In genomic region chr2:110153416-110153815, GRCh38 we compare ENCODE assay signal across 1 cellular context.
TF ChIP-seq lines count a peak whose summit lies in the region.

No MANE protein-coding gene starts in this region.

TF ChIP-seq in endothelial cell of umbilical vein, 7 proteins besides CTCF, POLR2A, EP300 and RAD21 (continued from another document):
- no peak for TF ChIP-seq POLR2AphosphoS5 (IDR thresholded peaks at IDR 0.05; ENCODE audit: insufficient read depth, low read depth, low read length)
- TF ChIP-seq JUN (IDR thresholded peaks at IDR 0.05; ENCODE audit: borderline replicate concordance, insufficient read depth, insufficient read length, low read depth), result no peak
- TF ChIP-seq MAX (IDR thresholded peaks at IDR 0.05; ENCODE audit: insufficient read depth, insufficient read length), result no peak
- no peak for TF ChIP-seq FOS (IDR thresholded peaks at IDR 0.05; ENCODE audit: borderline replicate concordance, insufficient read depth, low read length)
- TF ChIP-seq GATA2 (IDR thresholded peaks at IDR 0.05; ENCODE audit: insufficient read depth, insufficient read length, low read depth, low read length), result no peak
